ENCODE assay signal across 8 cellular contexts in genomic region chr6:113632220-113632864, GRCh38.
DNase-seq lines count a peak whose midpoint lies in the region; ATAC-seq, FAIRE-seq and TF ChIP-seq lines count a peak whose summit lies in the region.

No MANE protein-coding gene starts in this region.

- H3K27ac ChIP-seq in RWPE1, result peak overlapping the region; percentile 90
- peak overlapping the region; percentile 57 to 74 (median 72) for H3K27ac ChIP-seq in transverse colon

- POLR2A ChIA-PET in RWPE1 (lab: Yijun Ruan, JAX; ENCODE audit: low non-redundant PET), result interaction anchor here (0.6 to 1.5 kb wide), 2 partner anchors 226 to 227 kb away, joined by 3 to 5 read pairs; no protein-coding TSS in a partner anchor

- peaks cover 12 to 79% (median 41%) of the 10 kb centered on the region in 4 donors for H3K4me1 ChIP-seq in transverse colon

- H3K4me3 Mint-ChIP-seq in naive B cell, result peak overlapping the region in 7 of 8 donors; percentile 20 to 75 (median 56)

- FAIRE-seq in D721Med (lab: Jason Lieb, UNC), result no peak

- no peak for TF ChIP-seq EP300 in transverse colon (IDR thresholded peaks at IDR 0.05; ENCODE audit: low read depth)

- H3K9me3 Mint-ChIP-seq in naive B cell, result peaks cover 0 to 3% (median 0%) of the 10 kb centered on the region in 7 donors

- peak overlapping the region in 1 of 4 donors; percentile 29 for H3K4me3 ChIP-seq in transverse colon

- intact Hi-C loops in transverse colon (cut with DNase I; ENCODE audit: low total_unique reads), result no loop called here

- TF ChIP-seq CTCF in RWPE1 (conservative IDR thresholded peaks at IDR 0.05; ENCODE audit: low read depth) (no peak), transverse colon (IDR thresholded peaks at IDR 0.05) (no peak), D721Med (IDR thresholded peaks at IDR 0.05; ENCODE audit: insufficient read depth, missing control alignments) (no peak)

- H3K27ac Mint-ChIP-seq in naive B cell, result peak overlapping the region in 5 of 6 donors; percentile 36 to 99 (median 91)

- no peaks in the 10 kb centered on the region for H3K27me3 Mint-ChIP-seq in naive B cell

- DNase-seq in 8988T, result peak; percentile 10
- DNase-seq in RWPE1 (ENCODE audit: low spot score), result peak; percentile 88
- DNase-seq in dermis microvascular lymphatic vessel endothelial cell (ENCODE audit: low read depth in 2 of 2), result peak; percentile 94 to 99
- DNase-seq in naive B cell, result no peak
- DNase-seq in transverse colon, result peak; percentile 54
- DNase-seq in D721Med (ENCODE audit: insufficient read length, low spot score), result no peak

- peak; percentile 17 for TF ChIP-seq POLR2A in transverse colon (IDR thresholded peaks at IDR 0.05)

- H3K36me3 ChIP-seq in transverse colon, result no peaks in the 10 kb centered on the region

- H3K4me1 Mint-ChIP-seq in naive B cell, result peaks cover 62 to 83% (median 77%) of the 10 kb centered on the region in 3 donors

- ATAC-seq in GM18867 (IDR thresholded peaks at IDR 0.05; ENCODE audit: unreplicated experiment) (peak; percentile 37), HG03039 (IDR thresholded peaks at IDR 0.05; ENCODE audit: unreplicated experiment) (peak; percentile 31), naive B cell (ENCODE audit: low read depth in 2 of 2) (no peak)

- in situ Hi-C loops in transverse colon (cut with MboI; ENCODE audit: low pct_ligation_motif_present in 1 of 4, low pct_unique_long_range_greater_than_20kb in 1 of 4, low sequenced_read_pairs in 3 of 4), result loop anchor here in 1 of 4 donors (25.0 kb wide), 1 partner anchor 230 kb away; the partner anchor contains the start of gene MARCKS

- CTCF ChIA-PET in RWPE1 (lab: Yijun Ruan, JAX), result interaction anchor here (0.6 to 1.8 kb wide), 3 partner anchors 227 to 337 kb away, joined by 3 to 8 read pairs (median 7); no protein-coding TSS in a partner anchor

- H3K36me3 Mint-ChIP-seq in naive B cell, result no peaks in the 10 kb centered on the region

- no peaks in the 10 kb centered on the region for H3K9me3 ChIP-seq in transverse colon

- H3K27me3 ChIP-seq in transverse colon, result no peaks in the 10 kb centered on the region

- 10 to 12% methylated on average over 3 to 8 of the region's 8 CpGs for WGBS in transverse colon (ENCODE audit: low coverage in 1 of 2), 2 donors

Comparison
In these comparisons a context has a peak if more than half of its experiments do, and no peak if none do; other contexts are left out.
1. DNase-seq: peak in 8988T (single experiment), RWPE1 (single experiment), dermis microvascular lymphatic vessel endothelial cell (2 of 2) and transverse colon (single experiment); none in naive B cell (single experiment) and D721Med (single experiment).
2. ATAC-seq: peak in GM18867 (single experiment) and HG03039 (single experiment); none in naive B cell (0 of 2).